ENCODE assay signal across 1 cellular context in genomic region chr1:202395831-202396230, GRCh38. TPM values are rescaled to one million over a fixed set of nuclear protein-coding genes. Genes with fewer than 3 reads are reported as not detected.
"Had no signal": no experiment of that assay in that cellular context is flagged by ENCODE, and none has a peak within 500 bp of the region (broad histone marks: within the 10 kb centered on the region; RNA-seq: fewer than 3 reads in every experiment).

No MANE protein-coding gene starts in this region.

RNA-seq across cellular contexts. Expression of gene UBE2T, which starts 54.1 kb away (rescaled TPM):
- total RNA-seq: ascending aorta had no signal
